Comparison of ENCODE assay signal across 39 cellular contexts in genomic region chr13:98156259-98156658, GRCh38. TPM values are rescaled to one million over a fixed set of nuclear protein-coding genes. Genes with fewer than 3 reads are reported as not detected.
"Had no signal": no experiment of that assay in that cellular context is flagged by ENCODE, and none has a peak within 500 bp of the region (broad histone marks: within the 10 kb centered on the region; RNA-seq: fewer than 3 reads in every experiment).

No MANE protein-coding gene starts in this region.

- H3K4me1 ChIP-seq: breast epithelium had no signal

- H3K36me3 Mint-ChIP-seq: activated CD4-positive, alpha-beta memory T cell treated with anti-CD3 and anti-CD28 coated beads for 36 hours; activated naive CD4-positive, alpha-beta T cell treated with anti-CD3 and anti-CD28 coated beads, Interleukin-2, amount 50 U/mL, for 72 hours; activated naive CD8-positive, alpha-beta T cell treated with anti-CD3 and anti-CD28 coated beads for 36 hours had no signal

- H3K9me3 ChIP-seq: adrenal gland, body of pancreas, breast epithelium had no signal

- H3K36me3 ChIP-seq: adrenal gland, breast epithelium had no signal

- H3K9me3 Mint-ChIP-seq: activated B cell treated with CpG ODN at 0.5 μM for 24 hours; activated CD4-positive, alpha-beta memory T cell treated with anti-CD3 and anti-CD28 coated beads for 36 hours; activated CD4-positive, alpha-beta T cell treated with anti-CD3 and anti-CD28 coated beads, Interleukin-2, amount 10 ng/mL, durations not matched to agents 24 days and 14 days; activated CD8-positive, alpha-beta T cell treated with anti-CD3 and anti-CD28 coated beads for 36 hours; activated naive CD4-positive, alpha-beta T cell treated with anti-CD3 and anti-CD28 coated beads for 36 hours; activated naive CD4-positive, alpha-beta T cell treated with anti-CD3 and anti-CD28 coated beads, Interleukin-2, amount 50 U/mL, for 72 hours; activated naive CD8-positive, alpha-beta T cell treated with anti-CD3 and anti-CD28 coated beads for 36 hours; activated T-cell treated with anti-CD3 and anti-CD28 coated beads, Interleukin-2, amount 50 U/mL, for 4 hours; activated T-cell treated with anti-CD3 and anti-CD28 coated beads, Interleukin-2, amount 50 U/mL, for 72 hours; activated T-helper 1 cell treated with anti-CD3 and anti-CD28 coated beads, Interleukin-12 subunit alpha, Interleukin-12 subunit beta, Interleukin-2, Interleukin-4 antibody, amounts not matched to agents 30 ng/mL and 10 ng/mL and 1 ng/mL, durations not matched to agents 14 hours and 24 hours and 36 hours; activated T-helper 17 cell treated with anti-CD3 and anti-CD28 coated beads, Interleukin-2, amount 50 U/mL, for 72 hours; T-helper 1 cell treated with Interleukin-12 subunit alpha and Interleukin-12 subunit beta and Interleukin-4 antibody, amounts not matched to agents 30 μg/mL and 1 μg/mL, for 36 hours; T-helper 2 cell treated with Interferon-gamma antibody and Interleukin-4, amounts not matched to agents 5 μg/mL and 100 μg/mL, for 36 hours had no signal

- H3K27me3 ChIP-seq: adrenal gland, body of pancreas, brain microvascular endothelial cell, breast epithelium had no signal

- H3K27ac ChIP-seq: adrenal gland, body of pancreas, brain microvascular endothelial cell, breast epithelium had no signal

- DNase-seq: activated B cell treated with CpG ODN at 0.5 μM for 24 hours; activated CD4-positive, alpha-beta memory T cell treated with anti-CD3 and anti-CD28 coated beads for 36 hours; activated CD4-positive, alpha-beta T cell treated with anti-CD3 and anti-CD28 coated beads for 4 hours; activated CD4-positive, alpha-beta T cell treated with anti-CD3 and anti-CD28 coated beads, Interleukin-2, amount 10 ng/mL, durations not matched to agents 24 days and 14 days; activated CD4-positive, alpha-beta T cell treated with anti-CD3 and anti-CD28 coated beads, Interleukin-2, amount 50 U/mL, for 1 hour; activated CD4-positive, alpha-beta T cell treated with anti-CD3 and anti-CD28 coated beads, Interleukin-2, amount 50 U/mL, for 4 hours; activated CD4-positive, CD25-positive, alpha-beta regulatory T cell treated with anti-CD3 and anti-CD28 coated beads, Interleukin-2, amount 50 U/mL, for 72 hours; activated CD8-positive, alpha-beta memory T cell treated with anti-CD3 and anti-CD28 coated beads, Interleukin-2, amount 50 U/mL, for 4 hours; activated CD8-positive, alpha-beta T cell treated with anti-CD3 and anti-CD28 coated beads for 36 hours; activated effector memory CD4-positive, alpha-beta T cell treated with anti-CD3 and anti-CD28 coated beads, Interleukin-2, amount 50 U/mL, for 16 hours; activated gamma-delta T cell treated with Interleukin-2 at 50 U/mL for 16 hours; activated naive CD4-positive, alpha-beta T cell; activated naive CD4-positive, alpha-beta T cell treated with anti-CD3 and anti-CD28 coated beads for 36 hours; activated naive CD4-positive, alpha-beta T cell treated with anti-CD3 and anti-CD28 coated beads, Interleukin-2, amount 50 U/mL, for 16 hours; activated naive CD8-positive, alpha-beta T cell treated with anti-CD3 and anti-CD28 coated beads for 36 hours; activated T-cell treated with anti-CD3 and anti-CD28 coated beads for 4 hours; activated T-cell treated with anti-CD3 and anti-CD28 coated beads, Interleukin-2, amount 50 U/mL, for 1 hour; activated T-cell treated with anti-CD3 and anti-CD28 coated beads, Interleukin-2, amount 50 U/mL, for 4 hours; activated T-cell treated with anti-CD3 and anti-CD28 coated beads, Interleukin-2, amount 50 U/mL, for 72 hours; amniotic stem cell; aorta; central memory CD4-positive, alpha-beta T cell; T-helper 1 cell; T-helper 2 cell; T-helper 9 cell had no signal

- H3K4me3 Mint-ChIP-seq: activated B cell treated with CpG ODN at 0.5 μM for 24 hours; activated CD4-positive, alpha-beta memory T cell treated with anti-CD3 and anti-CD28 coated beads for 36 hours; activated CD4-positive, alpha-beta T cell treated with anti-CD3 and anti-CD28 coated beads, Interleukin-2, amount 10 ng/mL, durations not matched to agents 24 days and 14 days; activated CD8-positive, alpha-beta T cell treated with anti-CD3 and anti-CD28 coated beads for 36 hours; activated naive CD4-positive, alpha-beta T cell treated with anti-CD3 and anti-CD28 coated beads for 36 hours; activated naive CD8-positive, alpha-beta T cell treated with anti-CD3 and anti-CD28 coated beads for 36 hours; activated T-cell treated with anti-CD3 and anti-CD28 coated beads, Interleukin-2, amount 50 U/mL, for 4 hours; activated T-cell treated with anti-CD3 and anti-CD28 coated beads, Interleukin-2, amount 50 U/mL, for 72 hours; activated T-helper 1 cell treated with anti-CD3 and anti-CD28 coated beads, Interleukin-12 subunit alpha, Interleukin-12 subunit beta, Interleukin-2, Interleukin-4 antibody, amounts not matched to agents 30 ng/mL and 10 ng/mL and 1 ng/mL, durations not matched to agents 14 hours and 24 hours and 36 hours; activated T-helper 17 cell treated with anti-CD3 and anti-CD28 coated beads, Interleukin-2, amount 50 U/mL, for 72 hours; T-helper 1 cell treated with Interleukin-12 subunit alpha and Interleukin-12 subunit beta and Interleukin-4 antibody, amounts not matched to agents 30 μg/mL and 1 μg/mL, for 36 hours; T-helper 2 cell treated with Interferon-gamma antibody and Interleukin-4, amounts not matched to agents 5 μg/mL and 100 μg/mL, for 36 hours had no signal

- H3K4me1 Mint-ChIP-seq: activated B cell treated with CpG ODN at 0.5 μM for 24 hours; activated CD4-positive, alpha-beta T cell treated with anti-CD3 and anti-CD28 coated beads, Interleukin-2, amount 10 ng/mL, durations not matched to agents 24 days and 14 days; activated naive CD8-positive, alpha-beta T cell treated with anti-CD3 and anti-CD28 coated beads for 36 hours; activated T-helper 17 cell treated with anti-CD3 and anti-CD28 coated beads, Interleukin-2, amount 50 U/mL, for 72 hours had no signal

- H3K27ac Mint-ChIP-seq: activated B cell treated with CpG ODN at 0.5 μM for 24 hours; activated CD4-positive, alpha-beta memory T cell treated with anti-CD3 and anti-CD28 coated beads for 36 hours; activated CD4-positive, alpha-beta T cell treated with anti-CD3 and anti-CD28 coated beads, Interleukin-2, amount 10 ng/mL, durations not matched to agents 24 days and 14 days; activated CD8-positive, alpha-beta T cell treated with anti-CD3 and anti-CD28 coated beads for 36 hours; activated naive CD4-positive, alpha-beta T cell treated with anti-CD3 and anti-CD28 coated beads for 36 hours; activated naive CD4-positive, alpha-beta T cell treated with anti-CD3 and anti-CD28 coated beads, Interleukin-2, amount 50 U/mL, for 72 hours; activated naive CD8-positive, alpha-beta T cell treated with anti-CD3 and anti-CD28 coated beads for 36 hours; activated T-cell treated with anti-CD3 and anti-CD28 coated beads, Interleukin-2, amount 50 U/mL, for 72 hours; activated T-helper 1 cell treated with anti-CD3 and anti-CD28 coated beads, Interleukin-12 subunit alpha, Interleukin-12 subunit beta, Interleukin-2, Interleukin-4 antibody, amounts not matched to agents 30 ng/mL and 10 ng/mL and 1 ng/mL, durations not matched to agents 14 hours and 24 hours and 36 hours; activated T-helper 17 cell treated with anti-CD3 and anti-CD28 coated beads, Interleukin-2, amount 50 U/mL, for 72 hours; T-helper 1 cell treated with Interleukin-12 subunit alpha and Interleukin-12 subunit beta and Interleukin-4 antibody, amounts not matched to agents 30 μg/mL and 1 μg/mL, for 36 hours; T-helper 2 cell treated with Interferon-gamma antibody and Interleukin-4, amounts not matched to agents 5 μg/mL and 100 μg/mL, for 36 hours had no signal

- FAIRE-seq: TTC549 had no signal

- H3K4me3 ChIP-seq: adrenal gland, body of pancreas, breast epithelium had no signal

- ATAC-seq: activated CD8-positive, alpha-beta T cell treated with anti-CD3 and anti-CD28 coated beads for 36 hours; activated naive CD4-positive, alpha-beta T cell treated with anti-CD3 and anti-CD28 coated beads, Interleukin-2, amount 50 U/mL, for 72 hours; activated T-cell treated with anti-CD3 and anti-CD28 coated beads, Interleukin-2, amount 50 U/mL, for 4 hours; activated T-cell treated with anti-CD3 and anti-CD28 coated beads, Interleukin-2, amount 50 U/mL, for 72 hours; activated T-helper 17 cell treated with anti-CD3 and anti-CD28 coated beads, Interleukin-2, amount 50 U/mL, for 72 hours; body of pancreas had no signal

RNA-seq across cellular contexts. Expression of gene RNF113B, which starts 20.8 kb away (rescaled TPM):
- total RNA-seq: activated B cell treated with CpG ODN at 0.5 μM for 24 hours; activated CD4-positive, alpha-beta memory T cell treated with anti-CD3 and anti-CD28 coated beads for 36 hours; activated CD4-positive, alpha-beta T cell treated with anti-CD3 and anti-CD28 coated beads, Interleukin-2, amount 10 ng/mL, durations not matched to agents 24 days and 14 days; activated CD8-positive, alpha-beta memory T cell treated with anti-CD3 and anti-CD28 coated beads for 36 hours; activated CD8-positive, alpha-beta T cell treated with anti-CD3 and anti-CD28 coated beads for 36 hours; activated naive CD4-positive, alpha-beta T cell treated with anti-CD3 and anti-CD28 coated beads for 36 hours; activated naive CD4-positive, alpha-beta T cell treated with anti-CD3 and anti-CD28 coated beads, Interleukin-2, amount 50 U/mL, for 72 hours; activated naive CD8-positive, alpha-beta T cell treated with anti-CD3 and anti-CD28 coated beads for 36 hours; activated T-cell treated with anti-CD3 and anti-CD28 coated beads, Interleukin-2, amount 50 U/mL, for 4 hours; activated T-cell treated with anti-CD3 and anti-CD28 coated beads, Interleukin-2, amount 50 U/mL, for 72 hours; activated T-helper 1 cell treated with anti-CD3 and anti-CD28 coated beads, Interleukin-12 subunit alpha, Interleukin-12 subunit beta, Interleukin-2, Interleukin-4 antibody, amounts not matched to agents 30 ng/mL and 10 ng/mL and 1 ng/mL, durations not matched to agents 14 hours and 24 hours and 36 hours; activated T-helper 17 cell treated with anti-CD3 and anti-CD28 coated beads, Interleukin-2, amount 50 U/mL, for 72 hours; aorta; astrocyte; body of pancreas; breast epithelium; cardiac septum; cerebellum had no signal
- polyA plus RNA-seq: aorta had no signal
